11 cellular contexts compared by ENCODE assay signal in the genomic region with DNA sequence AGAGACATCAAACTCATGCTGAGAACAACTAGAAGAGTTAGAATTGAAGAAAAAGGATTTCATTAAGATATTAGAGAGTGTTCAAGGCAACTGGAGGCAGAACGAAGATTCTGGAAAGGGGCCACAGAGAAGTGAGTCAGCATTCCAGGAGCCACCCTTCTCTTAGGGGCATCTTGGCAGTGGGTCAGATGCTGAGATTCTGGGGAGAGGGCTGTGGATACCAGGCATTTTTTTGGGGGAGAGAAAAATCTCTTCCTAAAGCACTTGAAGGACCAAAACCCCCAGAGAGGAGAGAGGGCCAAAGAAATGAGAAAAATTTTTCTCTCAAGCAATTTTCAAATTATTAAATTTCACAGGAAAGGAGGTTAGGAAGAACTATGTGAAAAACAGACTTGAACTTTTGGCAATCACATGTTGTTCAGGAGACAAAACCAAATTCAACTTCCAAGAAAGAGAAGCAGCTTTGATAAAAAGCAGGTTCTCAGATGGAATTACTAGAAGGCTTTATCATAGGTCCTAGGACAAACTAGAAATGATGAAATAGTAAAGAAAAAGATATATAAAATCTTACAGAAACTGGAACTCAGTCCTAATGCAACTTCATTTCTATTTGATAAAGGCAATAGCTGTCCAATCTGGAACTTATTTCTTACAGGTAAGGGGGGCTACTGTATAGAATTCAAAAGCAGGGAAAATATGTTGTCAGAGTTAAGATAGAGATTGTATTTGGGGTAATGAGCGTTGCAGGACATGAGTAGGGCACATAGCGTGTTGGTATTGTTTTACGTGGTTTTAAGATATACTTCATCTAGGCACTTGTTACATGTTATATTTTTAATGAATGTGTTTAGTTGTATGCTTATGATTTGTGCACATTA. TPM values are rescaled to one million over a fixed set of nuclear protein-coding genes. Genes with fewer than 3 reads are reported as not detected.
DNase-seq lines count a peak whose midpoint lies in the region; ATAC-seq and TF ChIP-seq lines count a peak whose summit lies in the region.
"Had no signal": no experiment of that assay in that cellular context is flagged by ENCODE, and none has a peak within 500 bp of the region (broad histone marks: within the 10 kb centered on the region; RNA-seq: fewer than 3 reads in every experiment).

No MANE protein-coding gene starts in this region.

- peaks cover 0 to 1% (median 0%) of the 10 kb centered on the region in 7 donors for H3K9me3 Mint-ChIP-seq in CD4-positive, CD25-positive, alpha-beta regulatory T cell
- H3K9me3 Mint-ChIP-seq in GM23338: no peaks in the 10 kb centered on the region
- peaks cover 4% of the 10 kb centered on the region for H3K9me3 Mint-ChIP-seq in activated naive CD8-positive, alpha-beta T cell (ENCODE audit: low read depth)

- H3K36me3 ChIP-seq in CD4-positive, CD25-positive, alpha-beta regulatory T cell (ENCODE audit: control insufficient read depth, insufficient read depth, low read length): peaks cover 12% of the 10 kb centered on the region
- H3K36me3 ChIP-seq in GM23338 (ENCODE audit: insufficient read depth): no peaks in the 10 kb centered on the region
- peaks cover 23% of the 10 kb centered on the region for H3K36me3 ChIP-seq in left ventricle myocardium inferior
- no peaks in the 10 kb centered on the region for H3K36me3 ChIP-seq in hepatocyte (replicated peaks; ENCODE audit: insufficient read depth, low read depth)

- H3K4me3 Mint-ChIP-seq in CD4-positive, CD25-positive, alpha-beta regulatory T cell: peak overlapping the region; percentile 77 to 95 (median 92)
- H3K4me3 Mint-ChIP-seq in GM23338: no peak overlapping the region
- H3K4me3 Mint-ChIP-seq in activated naive CD8-positive, alpha-beta T cell: peak overlapping the region; percentile 98

- no peaks in the 10 kb centered on the region for H3K27me3 Mint-ChIP-seq in CD4-positive, CD25-positive, alpha-beta regulatory T cell
- peaks cover under 1% of the 10 kb centered on the region for H3K27me3 Mint-ChIP-seq in GM23338 (ENCODE audit: insufficient read depth, low read depth, poor library complexity)
- H3K27me3 Mint-ChIP-seq in activated naive CD8-positive, alpha-beta T cell: no peaks in the 10 kb centered on the region

- H3K27me3 ChIP-seq in CD4-positive, CD25-positive, alpha-beta regulatory T cell (ENCODE audit: control insufficient read depth, insufficient read depth, low read length): no peaks in the 10 kb centered on the region
- no peaks in the 10 kb centered on the region for H3K27me3 ChIP-seq in GM23338 (ENCODE audit: insufficient read depth)
- H3K27me3 ChIP-seq in left ventricle myocardium inferior (ENCODE audit: low read depth): no peaks in the 10 kb centered on the region
- no peaks in the 10 kb centered on the region for H3K27me3 ChIP-seq in hepatocyte
- H3K27me3 ChIP-seq: body of pancreas had no signal

- H2AFZ ChIP-seq in GM23338 (no peak overlapping the region), hepatocyte (no peak overlapping the region)

- H3K27ac ChIP-seq in CD4-positive, CD25-positive, alpha-beta regulatory T cell (ENCODE audit: insufficient read depth, low read length, poor library complexity, severe bottlenecking): peak overlapping the region; percentile 88
- no peak overlapping the region for H3K27ac ChIP-seq in GM23338 (ENCODE audit: low read depth)
- H3K27ac ChIP-seq in left ventricle myocardium inferior (replicated peaks): no peak overlapping the region
- H3K27ac ChIP-seq in hepatocyte: no peak overlapping the region
- H3K27ac ChIP-seq: body of pancreas had no signal

- H3K79me2 ChIP-seq in GM23338 (replicated peaks; ENCODE audit: insufficient read depth): no peaks in the 10 kb centered on the region
- no peaks in the 10 kb centered on the region for H3K79me2 ChIP-seq in hepatocyte

- no peak for ATAC-seq in CD4-positive, CD25-positive, alpha-beta regulatory T cell (ENCODE audit: low read depth in 2 of 2)
- ATAC-seq in GM23338: no peak
- ATAC-seq: body of pancreas had no signal

- intact Hi-C loops in left ventricle myocardium inferior (cut with micrococcal nuclease): no loop called here

- H3K9me3 ChIP-seq in CD4-positive, CD25-positive, alpha-beta regulatory T cell (ENCODE audit: control insufficient read depth in 2 of 2, low read length in 2 of 2): no peaks in the 10 kb centered on the region
- H3K9me3 ChIP-seq in left ventricle myocardium inferior (replicated peaks) (no peaks in the 10 kb centered on the region), hepatocyte (ENCODE audit: low read depth) (no peaks in the 10 kb centered on the region)
- H3K9me3 ChIP-seq: body of pancreas had no signal

- H3K4me2 ChIP-seq in GM23338 (no peak overlapping the region), hepatocyte (no peak overlapping the region)

- H3K9me2 ChIP-seq in GM23338 (ENCODE audit: insufficient read depth): no peaks in the 10 kb centered on the region
- H3K9me2 ChIP-seq in hepatocyte (replicated peaks; ENCODE audit: insufficient read depth): no peaks in the 10 kb centered on the region

- H4K20me1 ChIP-seq in GM23338 (replicated peaks; ENCODE audit: insufficient read depth): no peaks in the 10 kb centered on the region
- H4K20me1 ChIP-seq in hepatocyte (ENCODE audit: insufficient read depth, poor library complexity, severe bottlenecking): no peaks in the 10 kb centered on the region

- peaks cover 78% of the 10 kb centered on the region for H3K4me1 ChIP-seq in CD4-positive, CD25-positive, alpha-beta regulatory T cell (ENCODE audit: control insufficient read depth, insufficient read depth, low read length, poor library complexity, severe bottlenecking)
- H3K4me1 ChIP-seq in GM23338 (ENCODE audit: insufficient read depth): no peaks in the 10 kb centered on the region
- H3K4me1 ChIP-seq in left ventricle myocardium inferior: peaks cover 14% of the 10 kb centered on the region
- H3K4me1 ChIP-seq in hepatocyte (ENCODE audit: insufficient read depth): no peaks in the 10 kb centered on the region
- H3K4me1 ChIP-seq: body of pancreas had no signal

- TF ChIP-seq CTCF in GM23338 (conservative IDR thresholded peaks at IDR 0.05; ENCODE audit: low read depth in 2 of 2): no peak
- no peak for TF ChIP-seq CTCF in left ventricle myocardium inferior (IDR thresholded peaks at IDR 0.05; ENCODE audit: borderline replicate concordance)
- no peak for TF ChIP-seq CTCF in hepatocyte (IDR thresholded peaks at IDR 0.05; ENCODE audit: poor library complexity)

- peaks cover 32 to 80% (median 57%) of the 10 kb centered on the region in 4 donors for H3K4me1 Mint-ChIP-seq in CD4-positive, CD25-positive, alpha-beta regulatory T cell
- H3K4me1 Mint-ChIP-seq in GM23338: peaks cover 5% of the 10 kb centered on the region; the same call in 1 of the 3 replicates
- peaks cover 47% of the 10 kb centered on the region for H3K4me1 Mint-ChIP-seq in activated naive CD8-positive, alpha-beta T cell (ENCODE audit: low read depth)

- peak overlapping the region; percentile 99 for H3K4me3 ChIP-seq in CD4-positive, CD25-positive, alpha-beta regulatory T cell (ENCODE audit: low read depth, low read length)
- H3K4me3 ChIP-seq in GM23338: no peak overlapping the region
- H3K4me3 ChIP-seq in left ventricle myocardium inferior: no peak overlapping the region
- no peak overlapping the region for H3K4me3 ChIP-seq in hepatocyte
- H3K4me3 ChIP-seq: body of pancreas had no signal

- H3K36me3 Mint-ChIP-seq in CD4-positive, CD25-positive, alpha-beta regulatory T cell: peaks cover 43% of the 10 kb centered on the region
- peaks cover 16% of the 10 kb centered on the region for H3K36me3 Mint-ChIP-seq in GM23338 (ENCODE audit: low read depth)
- H3K36me3 Mint-ChIP-seq in activated naive CD8-positive, alpha-beta T cell: peaks cover 51% of the 10 kb centered on the region

- 94% methylated on average over 4 of the region's 4 CpGs for WGBS in hepatocyte (ENCODE audit: low lambda C conversion rate, missing lambda C conversion rate)

- no peak for DNase-seq in CD4-positive, CD25-positive, alpha-beta regulatory T cell
- DNase-seq in GM23338 (ENCODE audit: low spot score) (no peak), myocyte (ENCODE audit: low read depth) (peak; percentile 48), left ventricle myocardium inferior (no peak), hepatocyte (ENCODE audit: low spot score) (no peak), nucleus accumbens (lab: John Stamatoyannopoulos, UW) (no peak)
- DNase-seq in stimulated activated naive CD4-positive, alpha-beta T cell (lab: John Stamatoyannopoulos, UW): no peak
- DNase-seq: body of pancreas, NCI-H2107, RPMI8226 had no signal

- H3F3A ChIP-seq in GM23338 (replicated peaks; ENCODE audit: low read depth): no peaks in the 10 kb centered on the region

- H3K27ac Mint-ChIP-seq in CD4-positive, CD25-positive, alpha-beta regulatory T cell: peak overlapping the region; percentile 97 to 100 (median 97)
- peak overlapping the region; percentile 76; the same call in 1 of the 2 replicates for H3K27ac Mint-ChIP-seq in GM23338
- peak overlapping the region; percentile 99 for H3K27ac Mint-ChIP-seq in activated naive CD8-positive, alpha-beta T cell

TF ChIP-seq in GM23338, 12 proteins besides CTCF, POLR2A, EP300 and RAD21 (continues in another document):
- no peak for TF ChIP-seq EZH2phosphoT487 (IDR thresholded peaks at IDR 0.05; ENCODE audit: unreplicated experiment)

RNA-seq across cellular contexts. Expression of gene CLEC2D, which starts 1.1 kb away (rescaled TPM):
- 219 TPM for total RNA-seq in CD4-positive, CD25-positive, alpha-beta regulatory T cell
- polyA plus RNA-seq in CD4-positive, CD25-positive, alpha-beta regulatory T cell: 100 to 1,000 TPM; 223 to 312 (median 247) TPM
- total RNA-seq in GM23338 (2014; rRNA removed; shearing (Covaris generic)): 3.8 and 7.1 TPM in 2 replicates
- 4.6 and 6.9 TPM in 2 replicates for polyA plus RNA-seq in GM23338 (2016; fragmentation: Nextera tagmentation; extraction: Ambion mirVana)
- total RNA-seq in myocyte: 4.2 and 6.6 TPM in 2 replicates
- 7.6 TPM for polyA plus RNA-seq in myocyte (2012)
- total RNA-seq in left ventricle myocardium inferior: 3.3 TPM
- 5.7 and 6.0 TPM in 2 replicates for total RNA-seq in hepatocyte
- polyA plus RNA-seq in hepatocyte: 3.7 and 3.9 TPM in 2 replicates

Comparison
In these comparisons a context has a peak if more than half of its experiments do, and no peak if none do; other contexts are left out.
1. RNA of gene CLEC2D, which starts 1.1 kb away (total RNA-seq): 219 TPM in CD4-positive, CD25-positive, alpha-beta regulatory T cell (single experiment); 3.8 to 7.1 TPM in GM23338, 5.7 to 6.0 TPM in hepatocyte, 4.2 to 6.6 TPM in myocyte and 3.3 TPM in left ventricle myocardium inferior (single experiment); every median in the first group is over 10 times any median in the second.
2. Peak in every context shown above with its lines, with median percentiles within 50 percentile points of each other: H3K27ac Mint-ChIP-seq.